11 cellular contexts compared by ENCODE assay signal in the genomic region with DNA sequence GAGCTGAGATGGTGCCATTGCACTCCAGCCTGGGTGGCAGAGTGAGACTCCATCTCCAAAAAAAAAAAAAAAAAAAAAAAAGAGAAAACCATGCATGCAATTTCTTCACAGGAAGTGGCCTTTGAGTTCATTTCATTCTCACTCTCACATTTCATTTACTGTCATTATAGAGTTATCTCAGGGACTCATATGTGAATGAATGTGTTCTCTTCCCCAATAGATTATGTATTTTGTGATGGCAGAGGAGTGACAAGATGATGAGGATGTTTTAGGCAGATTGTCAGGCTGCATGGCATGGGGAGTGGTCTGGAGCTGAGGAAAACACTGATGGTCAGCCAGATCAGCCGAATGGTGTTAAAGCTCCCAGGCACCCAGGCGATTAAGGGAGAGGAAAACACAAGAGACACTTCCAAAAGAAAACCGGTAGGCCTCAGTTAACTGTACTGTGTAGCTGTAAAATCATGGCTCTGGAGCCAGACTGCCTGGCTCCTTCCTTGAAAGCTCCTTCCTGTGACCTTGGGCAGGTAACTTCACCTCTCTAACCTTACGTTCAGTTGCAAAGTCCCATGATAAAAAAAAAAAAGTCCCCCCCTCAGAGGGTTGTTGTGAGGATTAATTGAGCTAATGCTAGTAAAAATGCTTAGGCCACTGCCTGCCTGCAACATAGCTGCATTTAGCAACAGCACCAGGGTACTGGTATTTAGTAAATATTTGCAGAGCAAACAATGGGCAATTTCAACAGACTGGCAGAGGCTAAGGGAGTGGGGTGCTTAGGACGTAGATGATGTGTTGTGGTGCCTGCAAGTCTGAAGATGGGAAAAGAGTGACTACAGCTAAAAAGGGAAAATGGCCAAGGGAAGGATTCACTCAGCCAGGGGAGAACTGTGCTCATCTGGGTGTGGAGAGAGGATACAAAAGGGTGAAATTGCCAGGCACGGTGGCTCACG. TPM values are rescaled to one million over a fixed set of nuclear protein-coding genes. Genes with fewer than 3 reads are reported as not detected.
DNase-seq lines count a peak whose midpoint lies in the region; ATAC-seq and TF ChIP-seq lines count a peak whose summit lies in the region.
"Had no signal": no experiment of that assay in that cellular context is flagged by ENCODE, and none has a peak within 500 bp of the region (broad histone marks: within the 10 kb centered on the region; RNA-seq: fewer than 3 reads in every experiment).

No MANE protein-coding gene starts in this region.

- H3K4me1 ChIP-seq in cardiac muscle cell (ENCODE audit: low read depth) (peaks cover 46% of the 10 kb centered on the region), left ventricle myocardium inferior (peaks cover 50% of the 10 kb centered on the region), hepatocyte (ENCODE audit: insufficient read depth) (peaks cover 33% of the 10 kb centered on the region), uterus (peaks cover 0 to 14% of the 10 kb centered on the region in 2 donors)

- H4K20me1 ChIP-seq in hepatocyte (ENCODE audit: insufficient read depth, poor library complexity, severe bottlenecking) = no peaks in the 10 kb centered on the region

- 36% methylated on average over 7 of the region's 7 CpGs for WGBS in hepatocyte (ENCODE audit: low lambda C conversion rate, missing lambda C conversion rate)

- peaks cover 36% of the 10 kb centered on the region for H3K79me2 ChIP-seq in hepatocyte

- no peaks in the 10 kb centered on the region for H3K27me3 ChIP-seq in cardiac muscle cell
- no peaks in the 10 kb centered on the region for H3K27me3 ChIP-seq in left ventricle myocardium inferior (ENCODE audit: low read depth)
- H3K27me3 ChIP-seq in hepatocyte = no peaks in the 10 kb centered on the region
- no peaks in the 10 kb centered on the region for H3K27me3 ChIP-seq in uterus
- H3K27me3 ChIP-seq: gastrocnemius medialis, suprapubic skin had no signal

- no peak for TF ChIP-seq CTCF in cardiac muscle cell (IDR thresholded peaks at IDR 0.05; ENCODE audit: low read depth, low read length)
- TF ChIP-seq CTCF in left ventricle myocardium inferior (IDR thresholded peaks at IDR 0.05; ENCODE audit: borderline replicate concordance) = no peak
- TF ChIP-seq CTCF in hepatocyte (IDR thresholded peaks at IDR 0.05; ENCODE audit: poor library complexity) = no peak
- TF ChIP-seq CTCF in uterus (IDR thresholded peaks at IDR 0.05) = no peak

- intact Hi-C loops in left ventricle myocardium inferior (cut with micrococcal nuclease) = no loop called here
- intact Hi-C loops in uterus (cut with DNase I; ENCODE audit: low total_unique reads) = no loop called here

- no peak overlapping the region for H2AFZ ChIP-seq in hepatocyte

- H3K9me3 ChIP-seq in cardiac muscle cell (ENCODE audit: low read depth) = no peaks in the 10 kb centered on the region
- no peaks in the 10 kb centered on the region for H3K9me3 ChIP-seq in left ventricle myocardium inferior (replicated peaks)
- no peaks in the 10 kb centered on the region for H3K9me3 ChIP-seq in hepatocyte (ENCODE audit: low read depth)
- no peaks in the 10 kb centered on the region for H3K9me3 ChIP-seq in uterus
- H3K9me3 ChIP-seq: gastrocnemius medialis, suprapubic skin had no signal

- H3K4me2 ChIP-seq in hepatocyte = peak overlapping the region; percentile 51

- TF ChIP-seq POLR2A in uterus (IDR thresholded peaks at IDR 0.05) = no peak

- H3K4me3 ChIP-seq in cardiac muscle cell = no peak overlapping the region
- H3K4me3 ChIP-seq in left ventricle myocardium inferior = no peak overlapping the region
- H3K4me3 ChIP-seq in hepatocyte = no peak overlapping the region
- H3K4me3 ChIP-seq in uterus = no peak overlapping the region
- H3K4me3 ChIP-seq: gastrocnemius medialis, suprapubic skin had no signal

- H3K27ac ChIP-seq in cardiac muscle cell (peak overlapping the region; percentile 20), left ventricle myocardium inferior (replicated peaks) (no peak overlapping the region), hepatocyte (peak overlapping the region; percentile 72), substantia nigra (ENCODE audit: low read depth, low read length, poor library complexity, severe bottlenecking) (no peak overlapping the region), uterus (no peak overlapping the region)
- H3K27ac ChIP-seq: gastrocnemius medialis, suprapubic skin had no signal

- H3K9me2 ChIP-seq in hepatocyte (replicated peaks; ENCODE audit: insufficient read depth) = no peaks in the 10 kb centered on the region

- no peak for ATAC-seq in HG02588 (IDR thresholded peaks at IDR 0.05; ENCODE audit: unreplicated experiment)
- ATAC-seq: gastrocnemius medialis had no signal

- DNase-seq in cardiac muscle cell (ENCODE audit: low read depth in 1 of 2, low spot score in 1 of 2) = no peak
- DNase-seq in left ventricle myocardium inferior = no peak
- DNase-seq in OCI-M1 (lab: John Stamatoyannopoulos, UW) = peak; percentile 57
- peak; percentile 37 for DNase-seq in hepatocyte (ENCODE audit: low spot score)
- no peak for DNase-seq in middle frontal gyrus (ENCODE audit: extremely low spot score, low spot score)
- no peak for DNase-seq in substantia nigra (lab: John Stamatoyannopoulos, UW)
- no peak for DNase-seq in uterus
- DNase-seq: activated CD4-positive, alpha-beta T cell treated with anti-CD3 and anti-CD28 coated beads for 4 hours; gastrocnemius medialis had no signal

- H3K36me3 ChIP-seq in cardiac muscle cell (no peaks in the 10 kb centered on the region), left ventricle myocardium inferior (peaks cover 9% of the 10 kb centered on the region), hepatocyte (replicated peaks; ENCODE audit: insufficient read depth, low read depth) (no peaks in the 10 kb centered on the region), uterus (no peaks in the 10 kb centered on the region)
- H3K36me3 ChIP-seq: gastrocnemius medialis had no signal

RNA-seq across cellular contexts. Expression of gene FRAT2, which starts 6.9 kb away (rescaled TPM):
- 25.4 and 30.6 TPM in 2 replicates for total RNA-seq in cardiac muscle cell
- 30.1 and 41.7 TPM in 2 replicates for polyA plus RNA-seq in cardiac muscle cell
- 5.9 TPM for total RNA-seq in left ventricle myocardium inferior
- 23.4 and 27.4 TPM in 2 replicates for total RNA-seq in hepatocyte
- polyA plus RNA-seq in hepatocyte = 29.4 and 30.4 TPM in 2 replicates
- total RNA-seq in uterus = 10 to 100 TPM in 1 of 4 donors, 1 to 10 TPM in 3; 2.4 to 14.9 (median 4.8) TPM

RNA-seq across cellular contexts. Expression of gene FRAT1, which starts 8.6 kb away (rescaled TPM):
- total RNA-seq in cardiac muscle cell (12.7 and 17.3 TPM in 2 replicates), left ventricle myocardium inferior (4.2 TPM), hepatocyte (13.8 and 14.2 TPM in 2 replicates), uterus (1 to 10 TPM; 1.8 to 6.9 (median 3.2) TPM)
- polyA plus RNA-seq in cardiac muscle cell (12.3 and 22.8 TPM in 2 replicates), hepatocyte (8.1 and 14.2 TPM in 2 replicates)

RNA-seq across cellular contexts. Expression of gene ARHGAP19, which starts 35.2 kb away (rescaled TPM):
- 7.5 and 18.7 TPM in 2 replicates for total RNA-seq in cardiac muscle cell
- polyA plus RNA-seq in cardiac muscle cell = 5.3 and 15.8 TPM in 2 replicates
- 4.2 TPM for total RNA-seq in left ventricle myocardium inferior
- 6.4 and 8.7 TPM in 2 replicates for total RNA-seq in hepatocyte
- polyA plus RNA-seq in hepatocyte = 2.7 and 5.0 TPM in 2 replicates
- total RNA-seq in uterus = 10 to 100 TPM in 3 of 4 donors, 1 to 10 TPM in 1; 5.3 to 25.8 (median 14.0) TPM

Comparison
In these comparisons a context has a peak if more than half of its experiments do, and no peak if none do; other contexts are left out.
1. H3K27ac ChIP-seq: peak in cardiac muscle cell (single experiment) and hepatocyte (single experiment); none in left ventricle myocardium inferior (single experiment), substantia nigra (single experiment) and uterus (0 of 2).
2. DNase-seq: peak in OCI-M1 (single experiment) and hepatocyte (single experiment); none in cardiac muscle cell (0 of 2), left ventricle myocardium inferior (single experiment), middle frontal gyrus (single experiment), substantia nigra (0 of 49) and uterus (0 of 2).